ENCODE assay signal across 23 cellular contexts in the genomic region with DNA sequence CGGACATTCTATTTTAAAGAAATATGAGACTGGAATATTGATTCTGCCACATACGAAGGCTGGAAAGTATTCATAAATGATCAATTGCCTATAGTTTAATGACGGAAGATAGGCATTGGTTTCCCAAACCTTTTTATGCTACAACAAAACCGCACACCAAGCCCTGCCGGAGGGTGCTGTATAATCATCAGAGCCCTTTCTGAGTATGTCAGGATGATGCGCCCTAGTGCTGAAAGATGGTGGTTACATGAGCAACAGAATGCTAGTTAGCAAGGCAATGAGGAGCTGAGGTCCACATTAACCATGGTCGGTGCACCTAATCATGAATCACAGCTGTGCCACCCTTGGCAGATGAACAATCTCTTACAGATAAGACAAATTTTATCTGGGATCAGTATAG.
"Had no signal": no experiment of that assay in that cellular context is flagged by ENCODE, and none has a peak within 500 bp of the region (broad histone marks: within the 10 kb centered on the region; RNA-seq: fewer than 3 reads in every experiment).

No MANE protein-coding gene starts in this region.

- H3K27me3 Mint-ChIP-seq: activated CD4-positive, alpha-beta memory T cell treated with anti-CD3 and anti-CD28 coated beads, Interleukin-2, amount 10 ng/mL, durations not matched to agents 7 days and 5 days; activated CD4-positive, alpha-beta T cell treated with anti-CD3 and anti-CD28 coated beads for 36 hours; activated naive CD4-positive, alpha-beta T cell treated with anti-CD3 and anti-CD28 coated beads, Interleukin-2, amount 10 ng/mL, durations not matched to agents 7 days and 5 days; activated naive CD8-positive, alpha-beta T cell treated with anti-CD3 and anti-CD28 coated beads for 36 hours had no signal

- H3K9me3 ChIP-seq: SJCRH30 had no signal

- DNase-seq: activated CD4-positive, alpha-beta memory T cell treated with anti-CD3 and anti-CD28 coated beads, Interleukin-2, amount 10 ng/mL, durations not matched to agents 7 days and 5 days; activated CD4-positive, alpha-beta T cell treated with anti-CD3 and anti-CD28 coated beads for 36 hours; activated CD4-positive, alpha-beta T cell treated with anti-CD3 and anti-CD28 coated beads, Interleukin-2, amount 50 U/mL, for 1 hour; activated gamma-delta T cell treated with Interleukin-2 at 50 U/mL for 16 hours; activated naive CD4-positive, alpha-beta T cell treated with anti-CD3 and anti-CD28 coated beads, Interleukin-2, amount 10 ng/mL, durations not matched to agents 7 days and 5 days; activated naive CD8-positive, alpha-beta T cell treated with anti-CD3 and anti-CD28 coated beads for 36 hours; activated T-cell treated with anti-CD3 and anti-CD28 coated beads for 4 hours; activated T-cell treated with anti-CD3 and anti-CD28 coated beads, Interleukin-2, amount 50 U/mL, for 72 hours; brain microvascular endothelial cell; Karpas-422; NCI-H1048; NCI-H1930; NCI-H345; NCI-H510A; NCI-H526 treated with DMSO at 0.1 percent for 48 hours; SJCRH30; T-helper 9 cell had no signal

- H3K27me3 ChIP-seq: brain microvascular endothelial cell, cardiac muscle cell, SJCRH30 had no signal

- ATAC-seq: activated CD4-positive, alpha-beta T cell treated with anti-CD3 and anti-CD28 coated beads for 36 hours; activated T-cell treated with anti-CD3 and anti-CD28 coated beads, Interleukin-2, amount 50 U/mL, for 72 hours; K562; Right ventricle myocardium inferior; SK-N-SH treated with all-trans-retinoic acid at 6 μM for 48 hours had no signal

- H3K27ac ChIP-seq: brain microvascular endothelial cell, cardiac muscle cell, SJCRH30 had no signal

- H3K9me3 Mint-ChIP-seq: activated CD4-positive, alpha-beta memory T cell treated with anti-CD3 and anti-CD28 coated beads, Interleukin-2, amount 10 ng/mL, durations not matched to agents 7 days and 5 days; activated naive CD4-positive, alpha-beta T cell treated with anti-CD3 and anti-CD28 coated beads, Interleukin-2, amount 10 ng/mL, durations not matched to agents 7 days and 5 days; activated naive CD8-positive, alpha-beta T cell treated with anti-CD3 and anti-CD28 coated beads for 36 hours had no signal

- H3K4me3 Mint-ChIP-seq: activated CD4-positive, alpha-beta memory T cell treated with anti-CD3 and anti-CD28 coated beads, Interleukin-2, amount 10 ng/mL, durations not matched to agents 7 days and 5 days; activated CD4-positive, alpha-beta T cell treated with anti-CD3 and anti-CD28 coated beads for 36 hours; activated naive CD4-positive, alpha-beta T cell treated with anti-CD3 and anti-CD28 coated beads, Interleukin-2, amount 10 ng/mL, durations not matched to agents 7 days and 5 days; activated naive CD8-positive, alpha-beta T cell treated with anti-CD3 and anti-CD28 coated beads for 36 hours; activated T-cell treated with anti-CD3 and anti-CD28 coated beads, Interleukin-2, amount 50 U/mL, for 72 hours; T-helper 1 cell treated with Interleukin-12 subunit alpha and Interleukin-12 subunit beta and Interleukin-4 antibody, amounts not matched to agents 30 μg/mL and 1 μg/mL, for 36 hours had no signal

- H3K4me1 ChIP-seq: SJCRH30 had no signal

- H3K27ac Mint-ChIP-seq: activated CD4-positive, alpha-beta memory T cell treated with anti-CD3 and anti-CD28 coated beads, Interleukin-2, amount 10 ng/mL, durations not matched to agents 7 days and 5 days; activated CD4-positive, alpha-beta T cell treated with anti-CD3 and anti-CD28 coated beads for 36 hours; activated naive CD4-positive, alpha-beta T cell treated with anti-CD3 and anti-CD28 coated beads, Interleukin-2, amount 10 ng/mL, durations not matched to agents 7 days and 5 days; activated naive CD8-positive, alpha-beta T cell treated with anti-CD3 and anti-CD28 coated beads for 36 hours; activated T-cell treated with anti-CD3 and anti-CD28 coated beads, Interleukin-2, amount 50 U/mL, for 72 hours; activated T-helper 2 cell treated with anti-CD3 and anti-CD28 coated beads, Interferon-gamma antibody, Interleukin-2, Interleukin-4, amounts not matched to agents 10 μg/mL and 5 μg/mL and 100 μg/mL, durations not matched to agents 14 hours and 24 hours and 36 hours; T-helper 1 cell treated with Interleukin-12 subunit alpha and Interleukin-12 subunit beta and Interleukin-4 antibody, amounts not matched to agents 30 μg/mL and 1 μg/mL, for 36 hours had no signal

- H3K4me3 ChIP-seq: cardiac muscle cell, K562, SJCRH30 had no signal

- H3K4me1 Mint-ChIP-seq: activated CD4-positive, alpha-beta memory T cell treated with anti-CD3 and anti-CD28 coated beads, Interleukin-2, amount 10 ng/mL, durations not matched to agents 7 days and 5 days; activated CD4-positive, alpha-beta T cell treated with anti-CD3 and anti-CD28 coated beads for 36 hours; activated naive CD4-positive, alpha-beta T cell treated with anti-CD3 and anti-CD28 coated beads, Interleukin-2, amount 10 ng/mL, durations not matched to agents 7 days and 5 days; activated naive CD8-positive, alpha-beta T cell treated with anti-CD3 and anti-CD28 coated beads for 36 hours had no signal

- H3K36me3 ChIP-seq: brain microvascular endothelial cell, cardiac muscle cell, SJCRH30 had no signal

- H3K36me3 Mint-ChIP-seq: activated naive CD4-positive, alpha-beta T cell treated with anti-CD3 and anti-CD28 coated beads, Interleukin-2, amount 10 ng/mL, durations not matched to agents 7 days and 5 days; activated naive CD8-positive, alpha-beta T cell treated with anti-CD3 and anti-CD28 coated beads for 36 hours had no signal
